ENCODE assay signal across 30 cellular contexts in the genomic region with DNA sequence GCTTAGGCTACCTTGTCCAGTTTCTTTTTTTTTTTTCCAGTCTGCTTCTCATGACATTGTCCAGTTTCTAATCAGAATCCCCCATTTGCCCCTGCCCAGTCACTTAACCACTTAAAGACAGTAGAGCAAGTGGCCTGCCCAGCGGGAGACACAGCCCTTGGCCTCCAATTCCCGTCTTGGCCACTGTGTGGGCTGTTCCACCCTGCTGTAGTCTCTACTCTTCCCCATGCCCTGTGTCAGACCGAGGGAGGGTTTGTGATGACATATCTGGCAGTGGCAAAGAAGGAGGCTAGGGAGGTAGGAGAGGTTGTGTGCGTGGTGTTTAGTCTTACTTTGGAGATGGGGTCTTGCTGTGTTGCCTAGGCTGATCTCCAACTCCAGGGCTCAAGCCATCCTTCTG. TPM values are rescaled to one million over a fixed set of nuclear protein-coding genes. Genes with fewer than 3 reads are reported as not detected.
DNase-seq lines count a peak whose midpoint lies in the region; ATAC-seq, FAIRE-seq and TF ChIP-seq lines count a peak whose summit lies in the region.
"Had no signal": no experiment of that assay in that cellular context is flagged by ENCODE, and none has a peak within 500 bp of the region (broad histone marks: within the 10 kb centered on the region; RNA-seq: fewer than 3 reads in every experiment).

No MANE protein-coding gene starts in this region.

- CTCF ChIA-PET in A549 (lab: Yijun Ruan, JAX): interaction anchor here (0.7 kb wide), 1 partner anchor 9 kb away, joined by 3 read pairs; no protein-coding TSS in a partner anchor
- CTCF ChIA-PET in HCT116 (lab: Charles Lee): no interaction called here

- H3K27ac Mint-ChIP-seq in nephron: peak overlapping the region in 2 of 3 experiments; percentile 71 to 77
- H3K27ac Mint-ChIP-seq: activated naive CD8-positive, alpha-beta T cell treated with anti-CD3 and anti-CD28 coated beads for 36 hours; activated T-helper 2 cell treated with anti-CD3 and anti-CD28 coated beads, Interferon-gamma antibody, Interleukin-2, Interleukin-4, amounts not matched to agents 10 μg/mL and 5 μg/mL and 100 μg/mL, durations not matched to agents 14 hours and 24 hours and 36 hours; dendritic cell treated with granulocyte-macrophage colony-stimulating factor and Interleukin-4, amounts not matched to agents 40 ng/mL and 50 ng/mL, for 4 days; memory B cell had no signal

- ATAC-seq in A549 (peak; percentile 56 to 60; a peak in 4 of 6 replicates), HCT116 (peak; percentile 49; the same call in 1 of the 2 replicates), HG02642 (IDR thresholded peaks at IDR 0.05; ENCODE audit: poor library complexity, unreplicated experiment) (no peak), GM18505 (IDR thresholded peaks at IDR 0.05; ENCODE audit: unreplicated experiment) (no peak), GM21825 (IDR thresholded peaks at IDR 0.05; ENCODE audit: unreplicated experiment) (no peak)

- H4K20me1 ChIP-seq in HCT116 (ENCODE audit: insufficient read depth): no peaks in the 10 kb centered on the region

- POLR2A ChIA-PET in A549 (lab: Yijun Ruan, JAX) (interaction anchor here (0.7 kb wide), 1 partner anchor 78 kb away, joined by 5 read pairs; no protein-coding TSS in a partner anchor), HCT116 (lab: Charles Lee) (no interaction called here)

- WGBS in A549 (ENCODE audit: missing lambda C conversion rate): 73% methylated on average over 4 of the region's 4 CpGs
- WGBS in esophagus muscularis mucosa: 97% methylated on average over 3 of the region's 4 CpGs

- H3K27me3 ChIP-seq in HCT116 (ENCODE audit: insufficient read depth, low read length) (no peaks in the 10 kb centered on the region), esophagus muscularis mucosa (no peaks in the 10 kb centered on the region)
- H3K27me3 ChIP-seq: esophagus squamous epithelium, sigmoid colon, SJSA1, tibial nerve had no signal

- H3K9me3 ChIP-seq in A549: no peaks in the 10 kb centered on the region
- no peaks in the 10 kb centered on the region for H3K9me3 ChIP-seq in HCT116 (ENCODE audit: control insufficient read depth in 1 of 2, insufficient read depth in 1 of 2, low read depth in 1 of 2, low read length in 2 of 2)
- no peaks in the 10 kb centered on the region for H3K9me3 ChIP-seq in esophagus muscularis mucosa
- H3K9me3 ChIP-seq: esophagus squamous epithelium, prostate gland, sigmoid colon, SJSA1, tibial nerve had no signal

- H3K36me3 ChIP-seq in HCT116 (ENCODE audit: control insufficient read depth in 1 of 2, insufficient read depth in 2 of 2, low read length in 2 of 2) (peaks cover 21 to 23% of the 10 kb centered on the region in 2 experiments; a peak in 3 of 4 replicates), esophagus muscularis mucosa (peaks cover 26 to 59% (median 46%) of the 10 kb centered on the region in 4 donors)

- H3K79me2 ChIP-seq in HCT116 (ENCODE audit: insufficient read depth, low read length): peaks cover 79% of the 10 kb centered on the region

- H3K4me1 Mint-ChIP-seq in nephron: peaks cover 15% of the 10 kb centered on the region

- TF ChIP-seq CTCF in A549 (IDR thresholded peaks at IDR 0.05) (no peak), HCT116 (IDR thresholded peaks at IDR 0.05 in 2 of 3, conservative IDR thresholded peaks at IDR 0.05 in 1 of 3; ENCODE audit: borderline replicate concordance in 1 of 3, insufficient read depth in 1 of 3, low read depth in 2 of 3, low read length in 2 of 3) (0 out of 6 replicates have a peak, but pooled peaks of 1 of the 3 experiments have one; percentile 8), choroid plexus epithelial cell (conservative IDR thresholded peaks at IDR 0.05; ENCODE audit: low read depth, low read length) (peak; percentile 4), nephron (IDR thresholded peaks at IDR 0.05; ENCODE audit: unreplicated experiment in 3 of 3) (no peak), esophagus muscularis mucosa (IDR thresholded peaks at IDR 0.05) (no peak)

- H3K9ac ChIP-seq in HCT116 (ENCODE audit: low read length): no peak overlapping the region

- BruUV-seq in HCT116 (replicated peaks; lab: Mats Ljungman, UMichigan): no TSS peak

- H3K4me3 Mint-ChIP-seq in nephron: no peak overlapping the region
- H3K4me3 Mint-ChIP-seq: activated naive CD8-positive, alpha-beta T cell treated with anti-CD3 and anti-CD28 coated beads for 36 hours; CD4-positive, alpha-beta memory T cell; dendritic cell treated with granulocyte-macrophage colony-stimulating factor and Interleukin-4, amounts not matched to agents 40 ng/mL and 50 ng/mL, for 4 days; IgD-negative memory B cell; memory B cell had no signal

- intact Hi-C loops in HCT116 (cut with micrococcal nuclease) (no loop called here), esophagus muscularis mucosa (cut with DNase I) (no loop called here)

- TF ChIP-seq EP300 in A549 (IDR thresholded peaks at IDR 0.05) (no peak), esophagus muscularis mucosa (IDR thresholded peaks at IDR 0.05) (no peak)

- TF ChIP-seq POLR2A in A549 (IDR thresholded peaks at IDR 0.05; ENCODE audit: low read length): no peak
- no peak for TF ChIP-seq POLR2A in HCT116 (IDR thresholded peaks at IDR 0.05; ENCODE audit: borderline replicate concordance, extremely low read depth, insufficient read depth, insufficient read length)
- no peak for TF ChIP-seq POLR2A in esophagus muscularis mucosa (IDR thresholded peaks at IDR 0.05; ENCODE audit: low read depth)
- TF ChIP-seq POLR2A in GM18505 (IDR thresholded peaks at IDR 0.05; ENCODE audit: borderline replicate concordance, extremely low read depth, insufficient read depth, insufficient read length): no peak

- FAIRE-seq in A549 (lab: Jason Lieb, UNC): no peak
- FAIRE-seq: astrocyte had no signal

- H3K4me2 ChIP-seq in A549 (no peak overlapping the region), HCT116 (ENCODE audit: low read length) (no peak overlapping the region)

- H3K36me3 Mint-ChIP-seq in nephron (ENCODE audit: low read depth): peaks cover 81% of the 10 kb centered on the region

- H3K4me1 ChIP-seq in A549 (no peaks in the 10 kb centered on the region), HCT116 (ENCODE audit: control insufficient read depth in 1 of 2, insufficient read depth in 2 of 2, low read length in 2 of 2) (no peaks in the 10 kb centered on the region), esophagus muscularis mucosa (peaks cover 6 to 19% (median 14%) of the 10 kb centered on the region in 4 donors)
- H3K4me1 ChIP-seq: prostate gland, SJSA1 had no signal

- no peak overlapping the region for H3K4me3 ChIP-seq in A549
- H3K4me3 ChIP-seq in HCT116 (replicated peaks in 1 of 2; ENCODE audit: low read depth in 1 of 2, low read length in 2 of 2): no peak overlapping the region
- H3K4me3 ChIP-seq in choroid plexus epithelial cell (ENCODE audit: low read depth, low read length): no peak overlapping the region
- no peak overlapping the region for H3K4me3 ChIP-seq in esophagus muscularis mucosa
- H3K4me3 ChIP-seq: esophagus squamous epithelium, prostate gland, sigmoid colon, SJSA1, tibial nerve had no signal

- H3K9me2 ChIP-seq in HCT116 (ENCODE audit: insufficient read depth): no peaks in the 10 kb centered on the region

- TF ChIP-seq RAD21 in A549 (conservative IDR thresholded peaks at IDR 0.05 in 1 of 2, IDR thresholded peaks at IDR 0.05 in 1 of 2) (no peak), HCT116 (IDR thresholded peaks at IDR 0.05; ENCODE audit: low read depth) (no peak)

- no peaks in the 10 kb centered on the region for H3K9me3 Mint-ChIP-seq in nephron
- H3K9me3 Mint-ChIP-seq: activated naive CD8-positive, alpha-beta T cell treated with anti-CD3 and anti-CD28 coated beads for 36 hours; activated T-helper 2 cell treated with anti-CD3 and anti-CD28 coated beads, Interferon-gamma antibody, Interleukin-2, Interleukin-4, amounts not matched to agents 10 μg/mL and 5 μg/mL and 100 μg/mL, durations not matched to agents 14 hours and 24 hours and 36 hours; CD4-positive, alpha-beta memory T cell; dendritic cell treated with granulocyte-macrophage colony-stimulating factor and Interleukin-4, amounts not matched to agents 40 ng/mL and 50 ng/mL, for 4 days; IgD-negative memory B cell; memory B cell had no signal

- H3K27ac ChIP-seq in A549 (no peak overlapping the region), HCT116 (ENCODE audit: low read depth, low read length) (no peak overlapping the region), esophagus muscularis mucosa (replicated peaks in 1 of 4) (peak overlapping the region in 1 of 4 donors; percentile 59)
- H3K27ac ChIP-seq: esophagus squamous epithelium, prostate gland, SJSA1, WERI-Rb-1 had no signal

- DNase-seq in A549 (ENCODE audit: low read depth in 1 of 2, low spot score in 1 of 2) (no peak), HCT116 (ENCODE audit: low read depth, low spot score) (no peak), choroid plexus epithelial cell (ENCODE audit: low read depth) (no peak), esophagus muscularis mucosa (ENCODE audit: extremely low spot score) (no peak)
- DNase-seq: activated CD4-positive, alpha-beta T cell treated with anti-CD3 and anti-CD28 coated beads for 48 hours; activated naive CD8-positive, alpha-beta T cell treated with anti-CD3 and anti-CD28 coated beads for 36 hours; CD4-positive, alpha-beta memory T cell; esophagus squamous epithelium; foreskin melanocyte; H7; left cardiac atrium; NCI-H146; NCI-H2107; NCI-H446 treated with DMSO at 0.1 percent for 48 hours; NCI-H774; sigmoid colon; stimulated activated CD4-positive, alpha-beta T cell treated with anti-CD3 and anti-CD28 coated beads, Interleukin-4, amount 100 ng/mL, for 1 hour; WERI-Rb-1 had no signal

- no peak overlapping the region for H2AFZ ChIP-seq in HCT116 (ENCODE audit: low read depth, low read length, poor library complexity, severe bottlenecking)

- H3K27me3 Mint-ChIP-seq in nephron (ENCODE audit: low read depth): no peaks in the 10 kb centered on the region
- H3K27me3 Mint-ChIP-seq: activated naive CD8-positive, alpha-beta T cell treated with anti-CD3 and anti-CD28 coated beads for 36 hours; CD4-positive, alpha-beta memory T cell; dendritic cell treated with granulocyte-macrophage colony-stimulating factor and Interleukin-4, amounts not matched to agents 40 ng/mL and 50 ng/mL, for 4 days; IgD-negative memory B cell; memory B cell had no signal

- RAD21 ChIA-PET in HCT116 (lab: Charles Lee; ENCODE audit: low non-redundant PET in 1 of 2, low total read pairs in 2 of 2, uncharacterized antibody in 2 of 2, unreplicated experiment in 2 of 2): no interaction called here

TF ChIP-seq in A549, 52 proteins besides CTCF, POLR2A, EP300 and RAD21 (continues in another document):
- no peak for TF ChIP-seq JUN (IDR thresholded peaks at IDR 0.05)
- TF ChIP-seq MYC (IDR thresholded peaks at IDR 0.05; ENCODE audit: borderline replicate concordance, low read length): no peak

RNA-seq across cellular contexts. Expression of gene PPFIA1, which starts 11.5 kb away (rescaled TPM):
- polyA plus RNA-seq in A549 (2011; rRNA removed): 38.6 and 45.6 TPM in 2 replicates
- polyA plus RNA-seq in A549 (2012; cell fraction: cytosol; rRNA removed): 44.4 and 46.8 TPM in 2 replicates
- 50.6 and 64.1 TPM in 2 replicates for polyA plus RNA-seq in A549 (2012; cell fraction: nucleus; rRNA removed)
- polyA plus RNA-seq in A549 (2017; fragmentation: RNase III; extraction: RNeasy Plus Mini Kit Qiagen cat#74134 plus additional on column Dnase treatment): 23.3 to 24.8 TPM (median 23.8 TPM) in 3 replicates
- polyA minus RNA-seq in A549 (2011; rRNA and poly(A)+ RNA removed): 123 TPM in 2 replicates
- total RNA-seq in HCT116 (2021; ENCODE audit: unreplicated experiment): 48.6 TPM
- 29.5 and 30.1 TPM in 2 replicates for polyA plus RNA-seq in HCT116 (2012)
- 10 to 100 TPM; 46.3 to 51.5 (median 47.2) TPM for total RNA-seq in esophagus muscularis mucosa

Comparison
In these comparisons a context has a peak if more than half of its experiments do, and no peak if none do; other contexts are left out.
1. ATAC-seq: peak in A549 (2 of 2) and HCT116 (single experiment); none in HG02642 (single experiment), GM18505 (single experiment) and GM21825 (single experiment).